Comparison of ENCODE assay signal across 13 cellular contexts in the genomic region with DNA sequence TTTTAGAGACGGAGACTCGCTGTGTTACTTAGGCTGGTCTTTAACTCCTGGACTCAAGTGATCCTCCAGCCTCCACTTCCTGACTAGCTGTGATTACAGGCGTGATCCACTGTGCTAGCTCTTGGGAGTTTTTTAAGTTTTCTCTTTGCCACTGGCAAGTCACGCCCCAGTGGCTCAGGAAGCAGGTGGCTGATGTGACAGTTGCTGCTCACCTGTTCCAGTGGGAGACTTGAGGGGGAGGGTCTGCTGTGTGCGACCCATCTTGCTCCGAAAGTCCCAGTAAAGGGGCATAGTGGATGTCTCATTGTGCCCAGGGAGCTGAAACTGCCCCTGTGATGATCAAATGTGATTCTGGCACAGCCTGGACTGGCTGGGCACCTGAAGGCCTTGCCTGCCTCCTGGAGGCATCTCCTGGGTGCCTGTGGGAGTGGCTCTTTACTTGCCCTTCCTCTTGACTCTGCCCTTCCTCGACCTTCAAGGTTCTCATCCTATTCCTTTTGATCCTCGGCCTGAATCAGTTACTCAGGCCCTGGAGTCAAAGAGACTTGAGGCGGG. TPM values are rescaled to one million over a fixed set of nuclear protein-coding genes. Genes with fewer than 3 reads are reported as not detected.
A peak's percentile ranks its signal among the peaks of the same experiment; 100 is the strongest.
DNase-seq lines count a peak whose midpoint lies in the region; ATAC-seq and TF ChIP-seq lines count a peak whose summit lies in the region.
"Had no signal": no experiment of that assay in that cellular context is flagged by ENCODE, and none has a peak within 500 bp of the region (broad histone marks: within the 10 kb centered on the region; RNA-seq: fewer than 3 reads in every experiment).

No MANE protein-coding gene starts in this region.

- no peak for TF ChIP-seq CTCF in lower leg skin (IDR thresholded peaks at IDR 0.05)

- no peak for ATAC-seq in activated T-cell treated with anti-CD3 and anti-CD28 coated beads, Interleukin-2, amount 50 U/mL, for 72 hours (replicated peaks in 1 of 2)
- ATAC-seq in GM21786 (IDR thresholded peaks at IDR 0.05; ENCODE audit: unreplicated experiment): no peak
- ATAC-seq: activated CD8-positive, alpha-beta memory T cell treated with anti-CD3 and anti-CD28 coated beads, Interleukin-2, amount 10 ng/mL, durations not matched to agents 7 days and 5 days; left ventricle myocardium superior had no signal

- no peaks in the 10 kb centered on the region for H3K9me3 Mint-ChIP-seq in activated T-cell treated with anti-CD3 and anti-CD28 coated beads, Interleukin-2, amount 50 U/mL, for 72 hours

- intact Hi-C loops in lower leg skin (cut with DNase I; ENCODE audit: low total_unique reads): no loop called here

- no peak overlapping the region for H3K4me3 ChIP-seq in thymus (ENCODE audit: low read length)
- no peak overlapping the region for H3K4me3 ChIP-seq in lower leg skin (ENCODE audit: low read depth, poor library complexity, severe bottlenecking)
- H3K4me3 ChIP-seq: skin epidermis had no signal

- H3K9me3 ChIP-seq in thymus (ENCODE audit: control insufficient read depth): no peaks in the 10 kb centered on the region

- no peaks in the 10 kb centered on the region for H3K27me3 Mint-ChIP-seq in activated T-cell treated with anti-CD3 and anti-CD28 coated beads, Interleukin-2, amount 50 U/mL, for 72 hours (ENCODE audit: low read depth)
- H3K27me3 Mint-ChIP-seq: activated CD8-positive, alpha-beta memory T cell treated with anti-CD3 and anti-CD28 coated beads, Interleukin-2, amount 10 ng/mL, durations not matched to agents 7 days and 5 days had no signal

- WGBS in thymus: 15% methylated on average over 9 of the region's 9 CpGs
- WGBS in lower leg skin, 2 donors: 59 to 62% methylated on average over 9 of the region's 9 CpGs

- H3K27ac ChIP-seq in thymus (ENCODE audit: low read depth): peak overlapping the region; percentile 75

- no peaks in the 10 kb centered on the region for H3K27me3 ChIP-seq in thymus (ENCODE audit: control insufficient read depth, insufficient read depth)

- H3K27ac Mint-ChIP-seq in activated T-cell treated with anti-CD3 and anti-CD28 coated beads, Interleukin-2, amount 50 U/mL, for 72 hours: peak overlapping the region; percentile 38
- H3K27ac Mint-ChIP-seq: activated CD8-positive, alpha-beta memory T cell treated with anti-CD3 and anti-CD28 coated beads, Interleukin-2, amount 10 ng/mL, durations not matched to agents 7 days and 5 days had no signal

- H3K4me3 Mint-ChIP-seq in activated T-cell treated with anti-CD3 and anti-CD28 coated beads, Interleukin-2, amount 50 U/mL, for 72 hours: no peak overlapping the region
- H3K4me3 Mint-ChIP-seq: activated CD8-positive, alpha-beta memory T cell treated with anti-CD3 and anti-CD28 coated beads, Interleukin-2, amount 10 ng/mL, durations not matched to agents 7 days and 5 days had no signal

- peaks cover 0 to 2% of the 10 kb centered on the region in 2 donors for H3K36me3 Mint-ChIP-seq in activated T-cell treated with anti-CD3 and anti-CD28 coated beads, Interleukin-2, amount 50 U/mL, for 72 hours (ENCODE audit: insufficient read depth in 2 of 2)

- H3K4me1 ChIP-seq in thymus (ENCODE audit: control insufficient read depth, insufficient read depth, low read length): peaks cover 41% of the 10 kb centered on the region

- peaks cover 4% of the 10 kb centered on the region for H3K36me3 ChIP-seq in thymus (ENCODE audit: control insufficient read depth, insufficient read depth)

- TF ChIP-seq POLR2A in lower leg skin (IDR thresholded peaks at IDR 0.05): no peak

- no peak for DNase-seq in activated T-cell treated with anti-CD3 and anti-CD28 coated beads, Interleukin-2, amount 50 U/mL, for 72 hours
- no peak for DNase-seq in activated T-cell treated with anti-CD3 and anti-CD28 coated beads, Interleukin-2, amount 50 U/mL, for 1 hour
- peak; percentile 47 for DNase-seq in NCI-H510A (lab: John Stamatoyannopoulos, UW)
- DNase-seq in iPS-NIHi7 (ENCODE audit: extremely low spot score): peak; percentile 10
- no peak for DNase-seq in foreskin melanocyte
- DNase-seq in lower leg skin (ENCODE audit: low spot score in 2 of 2): no peak
- DNase-seq: activated CD8-positive, alpha-beta memory T cell treated with anti-CD3 and anti-CD28 coated beads, Interleukin-2, amount 10 ng/mL, durations not matched to agents 7 days and 5 days; left ventricle myocardium superior; NCI-H1930; SIG-M5 had no signal

- peaks cover 44% of the 10 kb centered on the region for H3K4me1 Mint-ChIP-seq in activated T-cell treated with anti-CD3 and anti-CD28 coated beads, Interleukin-2, amount 50 U/mL, for 72 hours (ENCODE audit: low read depth)

RNA-seq across cellular contexts. Expression of gene SMARCA4, which starts 7.8 kb away (rescaled TPM):
- 10 to 100 TPM; 80.5 to 83.2 TPM for total RNA-seq in activated T-cell treated with anti-CD3 and anti-CD28 coated beads, Interleukin-2, amount 50 U/mL, for 72 hours
- polyA plus RNA-seq in thymus: 88.0 TPM
- 100 to 1,000 TPM in 1 of 4 donors, 10 to 100 TPM in 3; 78.4 to 115 (median 81.7) TPM for total RNA-seq in lower leg skin

RNA-seq across cellular contexts. Expression of gene TIMM29, which starts 40.0 kb away (rescaled TPM):
- 10 to 100 TPM; 20.3 to 20.9 TPM for total RNA-seq in activated T-cell treated with anti-CD3 and anti-CD28 coated beads, Interleukin-2, amount 50 U/mL, for 72 hours
- 24.0 TPM for polyA plus RNA-seq in thymus
- total RNA-seq in lower leg skin: 10 to 100 TPM; 39.6 to 53.2 (median 49.8) TPM

RNA-seq across cellular contexts. Expression of gene YIPF2, which starts 40.2 kb away (rescaled TPM):
- 10 to 100 TPM; 47.0 to 47.9 TPM for total RNA-seq in activated T-cell treated with anti-CD3 and anti-CD28 coated beads, Interleukin-2, amount 50 U/mL, for 72 hours
- 40.2 TPM for polyA plus RNA-seq in thymus
- total RNA-seq in lower leg skin: 10 to 100 TPM; 38.4 to 55.3 (median 47.8) TPM

Comparison
In these comparisons a context has a peak if more than half of its experiments do, and no peak if none do; other contexts are left out.
1. DNase-seq: peak in NCI-H510A (single experiment) and iPS-NIHi7 (single experiment); none in activated T-cell treated with anti-CD3 and anti-CD28 coated beads, Interleukin-2, amount 50 U/mL, for 72 hours (0 of 2), activated T-cell treated with anti-CD3 and anti-CD28 coated beads, Interleukin-2, amount 50 U/mL, for 1 hour (single experiment), foreskin melanocyte (single experiment) and lower leg skin (0 of 2).